8 cellular contexts compared by ENCODE assay signal in genomic region chr15:43186003-43186353, GRCh38. TPM values are rescaled to one million over a fixed set of nuclear protein-coding genes. Genes with fewer than 3 reads are reported as not detected.
DNase-seq lines count a peak whose midpoint lies in the region; ATAC-seq and TF ChIP-seq lines count a peak whose summit lies in the region.

No MANE protein-coding gene starts in this region.

- ATAC-seq in HG03066 (IDR thresholded peaks at IDR 0.05; ENCODE audit: low read depth, unreplicated experiment) (peak; percentile 21), Right ventricle myocardium superior (ENCODE audit: poor library complexity) (peak; percentile 12)

- H3K36me3 Mint-ChIP-seq in T-helper 2 cell treated with Interferon-gamma antibody and Interleukin-4, amounts not matched to agents 5 μg/mL and 100 μg/mL, for 36 hours (ENCODE audit: low read depth) = peaks cover 25% of the 10 kb centered on the region
- H3K36me3 Mint-ChIP-seq in activated CD4-positive, alpha-beta memory T cell treated with anti-CD3 and anti-CD28 coated beads for 36 hours = peaks cover 12% of the 10 kb centered on the region

- no peak for DNase-seq in T-helper 2 cell treated with Interferon-gamma antibody and Interleukin-4, amounts not matched to agents 5 μg/mL and 100 μg/mL, for 36 hours (ENCODE audit: low spot score)
- DNase-seq in T-helper 2 cell (no peak), Right ventricle myocardium superior (no peak), retinal pigment epithelial cell (ENCODE audit: low read depth) (no peak), germinal center (ENCODE audit: low spot score) (no peak), ecto neural progenitor cell (ENCODE audit: low spot score) (no peak)
- DNase-seq in activated CD4-positive, alpha-beta memory T cell treated with anti-CD3 and anti-CD28 coated beads for 36 hours = no peak

- CTCF ChIA-PET in activated CD4-positive, alpha-beta memory T cell treated with anti-CD3 and anti-CD28 coated beads for 36 hours (lab: Charles Lee) = interaction anchor here (0.9 to 2.2 kb wide), 6 partner anchors 11 to 173 kb away, joined by 3 to 14 read pairs (median 4); no protein-coding TSS in a partner anchor

- H3K27ac Mint-ChIP-seq in T-helper 2 cell treated with Interferon-gamma antibody and Interleukin-4, amounts not matched to agents 5 μg/mL and 100 μg/mL, for 36 hours = peak overlapping the region; percentile 94
- H3K27ac Mint-ChIP-seq in activated CD4-positive, alpha-beta memory T cell treated with anti-CD3 and anti-CD28 coated beads for 36 hours = peak overlapping the region; percentile 86

- POLR2A ChIA-PET in activated CD4-positive, alpha-beta memory T cell treated with anti-CD3 and anti-CD28 coated beads for 36 hours (lab: Charles Lee) = interaction anchor here (0.6 to 1.0 kb wide), 2 partner anchors 80 to 318 kb away, joined by 3 read pairs; partner anchors contain the start of gene UBR1

- H3K27me3 Mint-ChIP-seq in T-helper 2 cell treated with Interferon-gamma antibody and Interleukin-4, amounts not matched to agents 5 μg/mL and 100 μg/mL, for 36 hours (ENCODE audit: low read depth) = no peaks in the 10 kb centered on the region
- H3K27me3 Mint-ChIP-seq in activated CD4-positive, alpha-beta memory T cell treated with anti-CD3 and anti-CD28 coated beads for 36 hours = no peaks in the 10 kb centered on the region

- H3K4me1 Mint-ChIP-seq in T-helper 2 cell treated with Interferon-gamma antibody and Interleukin-4, amounts not matched to agents 5 μg/mL and 100 μg/mL, for 36 hours (ENCODE audit: low read depth) = peaks cover 28% of the 10 kb centered on the region
- peaks cover 24% of the 10 kb centered on the region for H3K4me1 Mint-ChIP-seq in activated CD4-positive, alpha-beta memory T cell treated with anti-CD3 and anti-CD28 coated beads for 36 hours (ENCODE audit: low read depth)

- H3K9me3 Mint-ChIP-seq in T-helper 2 cell treated with Interferon-gamma antibody and Interleukin-4, amounts not matched to agents 5 μg/mL and 100 μg/mL, for 36 hours = no peaks in the 10 kb centered on the region
- H3K9me3 Mint-ChIP-seq in activated CD4-positive, alpha-beta memory T cell treated with anti-CD3 and anti-CD28 coated beads for 36 hours = no peaks in the 10 kb centered on the region

- TF ChIP-seq CTCF in retinal pigment epithelial cell (conservative IDR thresholded peaks at IDR 0.05; ENCODE audit: low read depth, low read length) = no peak

- peak overlapping the region; percentile 89 for H3K4me3 ChIP-seq in retinal pigment epithelial cell (ENCODE audit: low read length)

- peak overlapping the region; percentile 97 for H3K4me3 Mint-ChIP-seq in T-helper 2 cell treated with Interferon-gamma antibody and Interleukin-4, amounts not matched to agents 5 μg/mL and 100 μg/mL, for 36 hours
- H3K4me3 Mint-ChIP-seq in activated CD4-positive, alpha-beta memory T cell treated with anti-CD3 and anti-CD28 coated beads for 36 hours = peak overlapping the region; percentile 91

- intact Hi-C loops in activated CD4-positive, alpha-beta memory T cell treated with anti-CD3 and anti-CD28 coated beads for 36 hours (cut with micrococcal nuclease) = loop anchor here (5.0 to 10.0 kb wide), 2 partner anchors 54 to 611 kb away; partner anchors contain the start of genes STARD9 and TMEM62
- intact Hi-C loops in Right ventricle myocardium superior (cut with DNase I) = no loop called here

RNA-seq across cellular contexts. Expression of gene CCNDBP1, which starts 0.8 kb away (rescaled TPM):
- 10 to 100 TPM; 79.5 to 80.6 TPM for total RNA-seq in activated CD4-positive, alpha-beta memory T cell treated with anti-CD3 and anti-CD28 coated beads for 36 hours
- 47.7 TPM for total RNA-seq in Right ventricle myocardium superior

RNA-seq across cellular contexts. Expression of gene EPB42, which starts 34.8 kb away (rescaled TPM):
- total RNA-seq in activated CD4-positive, alpha-beta memory T cell treated with anti-CD3 and anti-CD28 coated beads for 36 hours = not detected
- total RNA-seq in Right ventricle myocardium superior = 0.24 TPM

RNA-seq across cellular contexts. Expression of gene TMEM62, which starts 52.6 kb away (rescaled TPM):
- 10 to 100 TPM; 11.3 to 12.7 TPM for total RNA-seq in activated CD4-positive, alpha-beta memory T cell treated with anti-CD3 and anti-CD28 coated beads for 36 hours
- total RNA-seq in Right ventricle myocardium superior = 9.4 TPM
